In the genomic region with DNA sequence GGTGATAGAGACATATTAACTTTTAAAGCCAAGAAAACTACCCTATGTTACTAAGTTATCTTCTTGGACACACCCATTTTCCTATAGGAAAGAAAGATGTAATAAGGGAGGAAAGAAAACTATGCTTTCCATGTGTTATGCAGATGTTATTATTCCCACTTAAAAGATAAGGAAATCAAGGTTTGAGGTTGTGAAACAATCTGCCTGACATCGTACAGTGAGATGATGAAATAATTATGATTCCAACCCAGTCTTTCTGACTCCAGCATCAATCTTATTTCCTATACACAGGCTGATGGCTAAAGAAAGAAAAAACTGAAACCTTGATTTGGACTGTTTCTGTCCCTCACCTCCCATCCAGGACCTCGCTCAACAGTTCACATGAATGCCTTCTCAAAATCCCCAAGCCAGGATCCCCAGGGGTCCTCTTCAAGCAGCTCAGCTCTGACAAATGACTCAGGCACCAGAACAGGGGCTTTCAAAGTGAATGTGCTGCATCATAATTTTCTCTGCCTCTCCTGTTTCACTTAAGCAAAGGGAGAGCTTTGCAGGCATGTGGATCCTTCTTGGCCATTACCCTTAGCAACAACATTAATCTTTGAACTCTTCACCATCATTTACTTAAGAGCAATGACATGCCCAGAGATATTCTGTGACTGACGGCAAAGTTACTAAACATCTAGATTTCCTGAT, we compare ENCODE assay signal across 1 cellular context.
TF ChIP-seq lines count a peak whose summit lies in the region.

No MANE protein-coding gene starts in this region.

TF ChIP-seq in SK-N-SH treated with all-trans-retinoic acid at 6 μM for 48 hours, 23 proteins besides CTCF, POLR2A, EP300 and RAD21 (continued from another document):
- TF ChIP-seq, protein P1, sequence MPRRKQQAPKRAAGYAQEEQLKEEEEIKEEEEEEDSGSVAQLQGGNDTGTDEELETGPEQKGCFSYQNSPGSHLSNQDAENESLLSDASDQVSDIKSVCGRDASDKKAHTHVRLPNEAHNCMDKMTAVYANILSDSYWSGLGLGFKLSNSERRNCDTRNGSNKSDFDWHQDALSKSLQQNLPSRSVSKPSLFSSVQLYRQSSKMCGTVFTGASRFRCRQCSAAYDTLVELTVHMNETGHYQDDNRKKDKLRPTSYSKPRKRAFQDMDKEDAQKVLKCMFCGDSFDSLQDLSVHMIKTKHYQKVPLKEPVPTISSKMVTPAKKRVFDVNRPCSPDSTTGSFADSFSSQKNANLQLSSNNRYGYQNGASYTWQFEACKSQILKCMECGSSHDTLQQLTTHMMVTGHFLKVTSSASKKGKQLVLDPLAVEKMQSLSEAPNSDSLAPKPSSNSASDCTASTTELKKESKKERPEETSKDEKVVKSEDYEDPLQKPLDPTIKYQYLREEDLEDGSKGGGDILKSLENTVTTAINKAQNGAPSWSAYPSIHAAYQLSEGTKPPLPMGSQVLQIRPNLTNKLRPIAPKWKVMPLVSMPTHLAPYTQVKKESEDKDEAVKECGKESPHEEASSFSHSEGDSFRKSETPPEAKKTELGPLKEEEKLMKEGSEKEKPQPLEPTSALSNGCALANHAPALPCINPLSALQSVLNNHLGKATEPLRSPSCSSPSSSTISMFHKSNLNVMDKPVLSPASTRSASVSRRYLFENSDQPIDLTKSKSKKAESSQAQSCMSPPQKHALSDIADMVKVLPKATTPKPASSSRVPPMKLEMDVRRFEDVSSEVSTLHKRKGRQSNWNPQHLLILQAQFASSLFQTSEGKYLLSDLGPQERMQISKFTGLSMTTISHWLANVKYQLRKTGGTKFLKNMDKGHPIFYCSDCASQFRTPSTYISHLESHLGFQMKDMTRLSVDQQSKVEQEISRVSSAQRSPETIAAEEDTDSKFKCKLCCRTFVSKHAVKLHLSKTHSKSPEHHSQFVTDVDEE (CRISPR knock-in tag; IDR thresholded peaks at IDR 0.05) = no peak
- TF ChIP-seq ZNF8 (CRISPR knock-in tag; IDR thresholded peaks at IDR 0.05) (no peak), ARNTL (CRISPR knock-in tag; IDR thresholded peaks at IDR 0.05; ENCODE audit: borderline replicate concordance, low read depth) (no peak), BACH2 (CRISPR knock-in tag; IDR thresholded peaks at IDR 0.05; ENCODE audit: borderline replicate concordance) (no peak)
